In genomic region chr20:44643154-44643519, GRCh38 we compare ENCODE assay signal across 9 cellular contexts. TPM values are rescaled to one million over a fixed set of nuclear protein-coding genes. Genes with fewer than 3 reads are reported as not detected.
DNase-seq lines count a peak whose midpoint lies in the region; ATAC-seq and TF ChIP-seq lines count a peak whose summit lies in the region.
"Had no signal": no experiment of that assay in that cellular context is flagged by ENCODE, and none has a peak within 500 bp of the region (broad histone marks: within the 10 kb centered on the region; RNA-seq: fewer than 3 reads in every experiment).

No MANE protein-coding gene starts in this region.

- H3K4me1 ChIP-seq in hepatocyte (ENCODE audit: insufficient read depth) (peaks cover 20% of the 10 kb centered on the region), prostate gland (replicated peaks) (peaks cover 3% of the 10 kb centered on the region)

- H3K4me3 ChIP-seq in hepatocyte (no peak overlapping the region), prostate gland (no peak overlapping the region)
- H3K4me3 ChIP-seq: mucosa of descending colon had no signal

- peak overlapping the region; percentile 81 for H3K27ac Mint-ChIP-seq in T-helper 2 cell treated with Interferon-gamma antibody and Interleukin-4, amounts not matched to agents 5 μg/mL and 100 μg/mL, for 36 hours
- peak overlapping the region; percentile 99 for H3K27ac Mint-ChIP-seq in activated CD8-positive, alpha-beta T cell treated with anti-CD3 and anti-CD28 coated beads, Interleukin-2, amount 10 ng/mL, durations not matched to agents 7 days and 5 days
- H3K27ac Mint-ChIP-seq in stimulated activated memory B cell treated with anti-CD40 and anti-IgM and Interleukin-4, amounts not matched to agents 10 μg/mL and 1 μg/mL and 100 μg/mL, for 72 hours = peak overlapping the region; percentile 83

- intact Hi-C loops in prostate gland (cut with DNase I) = no loop called here

- H3K4me2 ChIP-seq in hepatocyte = peak overlapping the region; percentile 64

- CTCF ChIA-PET in activated CD8-positive, alpha-beta T cell treated with anti-CD3 and anti-CD28 coated beads, Interleukin-2, amount 10 ng/mL, durations not matched to agents 7 days and 5 days (lab: Charles Lee) = interaction anchor here (1.1 to 11.1 kb wide), 5 partner anchors 12 to 167 kb away, joined by 3 to 150 read pairs (median 6); partner anchors contain the start of gene TTPAL

- TF ChIP-seq POLR2A in prostate gland (IDR thresholded peaks at IDR 0.05) = no peak

- TF ChIP-seq CTCF in hepatocyte (IDR thresholded peaks at IDR 0.05; ENCODE audit: poor library complexity) = no peak
- no peak for TF ChIP-seq CTCF in prostate gland (IDR thresholded peaks at IDR 0.05)

- peaks cover 37% of the 10 kb centered on the region for H3K36me3 Mint-ChIP-seq in T-helper 2 cell treated with Interferon-gamma antibody and Interleukin-4, amounts not matched to agents 5 μg/mL and 100 μg/mL, for 36 hours (ENCODE audit: low read depth)
- peaks cover 58% of the 10 kb centered on the region for H3K36me3 Mint-ChIP-seq in activated CD8-positive, alpha-beta T cell treated with anti-CD3 and anti-CD28 coated beads, Interleukin-2, amount 10 ng/mL, durations not matched to agents 7 days and 5 days (ENCODE audit: low read depth)
- H3K36me3 Mint-ChIP-seq in stimulated activated memory B cell treated with anti-CD40 and anti-IgM and Interleukin-4, amounts not matched to agents 10 μg/mL and 1 μg/mL and 100 μg/mL, for 72 hours = peaks cover 21% of the 10 kb centered on the region

- no peaks in the 10 kb centered on the region for H3K36me3 ChIP-seq in hepatocyte (replicated peaks; ENCODE audit: insufficient read depth, low read depth)
- no peaks in the 10 kb centered on the region for H3K36me3 ChIP-seq in prostate gland

- H3K4me3 Mint-ChIP-seq in T-helper 2 cell treated with Interferon-gamma antibody and Interleukin-4, amounts not matched to agents 5 μg/mL and 100 μg/mL, for 36 hours = peak overlapping the region; percentile 80
- peak overlapping the region; percentile 57 for H3K4me3 Mint-ChIP-seq in activated CD8-positive, alpha-beta T cell treated with anti-CD3 and anti-CD28 coated beads, Interleukin-2, amount 10 ng/mL, durations not matched to agents 7 days and 5 days
- no peak overlapping the region for H3K4me3 Mint-ChIP-seq in stimulated activated memory B cell treated with anti-CD40 and anti-IgM and Interleukin-4, amounts not matched to agents 10 μg/mL and 1 μg/mL and 100 μg/mL, for 72 hours

- H3K27me3 Mint-ChIP-seq in T-helper 2 cell treated with Interferon-gamma antibody and Interleukin-4, amounts not matched to agents 5 μg/mL and 100 μg/mL, for 36 hours (ENCODE audit: low read depth) = no peaks in the 10 kb centered on the region
- H3K27me3 Mint-ChIP-seq in activated CD8-positive, alpha-beta T cell treated with anti-CD3 and anti-CD28 coated beads, Interleukin-2, amount 10 ng/mL, durations not matched to agents 7 days and 5 days (ENCODE audit: low read depth) = no peaks in the 10 kb centered on the region
- no peaks in the 10 kb centered on the region for H3K27me3 Mint-ChIP-seq in stimulated activated memory B cell treated with anti-CD40 and anti-IgM and Interleukin-4, amounts not matched to agents 10 μg/mL and 1 μg/mL and 100 μg/mL, for 72 hours

- ATAC-seq in activated CD8-positive, alpha-beta T cell treated with anti-CD3 and anti-CD28 coated beads, Interleukin-2, amount 10 ng/mL, durations not matched to agents 7 days and 5 days = no peak
- no peak for ATAC-seq in stimulated activated memory B cell treated with anti-CD40 and anti-IgM and Interleukin-4, amounts not matched to agents 10 μg/mL and 1 μg/mL and 100 μg/mL, for 72 hours

- H4K20me1 ChIP-seq in hepatocyte (ENCODE audit: insufficient read depth, poor library complexity, severe bottlenecking) = no peaks in the 10 kb centered on the region

- POLR2A ChIA-PET in activated CD8-positive, alpha-beta T cell treated with anti-CD3 and anti-CD28 coated beads, Interleukin-2, amount 10 ng/mL, durations not matched to agents 7 days and 5 days (lab: Charles Lee) = interaction anchor here (0.9 to 1.7 kb wide), 5 partner anchors 14 to 242 kb away, joined by 3 to 6 read pairs (median 3); partner anchors contain the start of gene YWHAB

- 74% methylated on average over 1 of the region's 1 CpG for WGBS in hepatocyte (ENCODE audit: low lambda C conversion rate, missing lambda C conversion rate)
- whole genome bisulfite sequencing in prostate gland = 88% methylated on average over 1 of the region's 1 CpG

- DNase-seq in T-helper 2 cell treated with Interferon-gamma antibody and Interleukin-4, amounts not matched to agents 5 μg/mL and 100 μg/mL, for 36 hours (ENCODE audit: low spot score) = no peak
- no peak for DNase-seq in T-helper 2 cell
- DNase-seq in activated CD8-positive, alpha-beta T cell treated with anti-CD3 and anti-CD28 coated beads, Interleukin-2, amount 10 ng/mL, durations not matched to agents 7 days and 5 days = no peak
- DNase-seq in hepatocyte (ENCODE audit: low spot score) = no peak
- DNase-seq in prostate gland (ENCODE audit: low spot score) = no peak
- no peak for DNase-seq in dedifferentiated amniotic fluid mesenchymal stem cell (ENCODE audit: extremely low spot score)
- DNase-seq in NCI-H748 treated with DMSO at 0.1 percent for 48 hours (lab: John Stamatoyannopoulos, UW) = no peak

- peak overlapping the region; percentile 81 for H3K27ac ChIP-seq in hepatocyte
- H3K27ac ChIP-seq in prostate gland = peak overlapping the region in 1 of 2 donors; percentile 57

- H3K9me3 ChIP-seq in hepatocyte (ENCODE audit: low read depth) (no peaks in the 10 kb centered on the region), prostate gland (no peaks in the 10 kb centered on the region)
- H3K9me3 ChIP-seq: mucosa of descending colon had no signal

- H3K9me3 Mint-ChIP-seq in T-helper 2 cell treated with Interferon-gamma antibody and Interleukin-4, amounts not matched to agents 5 μg/mL and 100 μg/mL, for 36 hours = no peaks in the 10 kb centered on the region
- H3K9me3 Mint-ChIP-seq in activated CD8-positive, alpha-beta T cell treated with anti-CD3 and anti-CD28 coated beads, Interleukin-2, amount 10 ng/mL, durations not matched to agents 7 days and 5 days (ENCODE audit: insufficient read depth) = no peaks in the 10 kb centered on the region
- H3K9me3 Mint-ChIP-seq in stimulated activated memory B cell treated with anti-CD40 and anti-IgM and Interleukin-4, amounts not matched to agents 10 μg/mL and 1 μg/mL and 100 μg/mL, for 72 hours = no peaks in the 10 kb centered on the region

- peaks cover 64% of the 10 kb centered on the region for H3K4me1 Mint-ChIP-seq in T-helper 2 cell treated with Interferon-gamma antibody and Interleukin-4, amounts not matched to agents 5 μg/mL and 100 μg/mL, for 36 hours (ENCODE audit: low read depth)
- peaks cover 84% of the 10 kb centered on the region for H3K4me1 Mint-ChIP-seq in activated CD8-positive, alpha-beta T cell treated with anti-CD3 and anti-CD28 coated beads, Interleukin-2, amount 10 ng/mL, durations not matched to agents 7 days and 5 days (ENCODE audit: low read depth)
- H3K4me1 Mint-ChIP-seq in stimulated activated memory B cell treated with anti-CD40 and anti-IgM and Interleukin-4, amounts not matched to agents 10 μg/mL and 1 μg/mL and 100 μg/mL, for 72 hours = peaks cover 76% of the 10 kb centered on the region

- H3K79me2 ChIP-seq in hepatocyte = no peaks in the 10 kb centered on the region

- no peak overlapping the region for H2AFZ ChIP-seq in hepatocyte

- no peaks in the 10 kb centered on the region for H3K9me2 ChIP-seq in hepatocyte (replicated peaks; ENCODE audit: insufficient read depth)

- H3K27me3 ChIP-seq in hepatocyte = no peaks in the 10 kb centered on the region
- H3K27me3 ChIP-seq in prostate gland (replicated peaks; ENCODE audit: insufficient read depth) = no peaks in the 10 kb centered on the region

RNA-seq across cellular contexts. Expression of gene ADA, which starts 8.4 kb away (rescaled TPM):
- 100 to 1,000 TPM; 110 to 112 TPM for total RNA-seq in activated CD8-positive, alpha-beta T cell treated with anti-CD3 and anti-CD28 coated beads, Interleukin-2, amount 10 ng/mL, durations not matched to agents 7 days and 5 days
- total RNA-seq in hepatocyte (10.4 and 15.5 TPM in 2 replicates), prostate gland (1 to 10 TPM; 1.1 to 10.0 TPM)
- polyA plus RNA-seq in hepatocyte = 13.5 and 18.5 TPM in 2 replicates
